In the genomic region with DNA sequence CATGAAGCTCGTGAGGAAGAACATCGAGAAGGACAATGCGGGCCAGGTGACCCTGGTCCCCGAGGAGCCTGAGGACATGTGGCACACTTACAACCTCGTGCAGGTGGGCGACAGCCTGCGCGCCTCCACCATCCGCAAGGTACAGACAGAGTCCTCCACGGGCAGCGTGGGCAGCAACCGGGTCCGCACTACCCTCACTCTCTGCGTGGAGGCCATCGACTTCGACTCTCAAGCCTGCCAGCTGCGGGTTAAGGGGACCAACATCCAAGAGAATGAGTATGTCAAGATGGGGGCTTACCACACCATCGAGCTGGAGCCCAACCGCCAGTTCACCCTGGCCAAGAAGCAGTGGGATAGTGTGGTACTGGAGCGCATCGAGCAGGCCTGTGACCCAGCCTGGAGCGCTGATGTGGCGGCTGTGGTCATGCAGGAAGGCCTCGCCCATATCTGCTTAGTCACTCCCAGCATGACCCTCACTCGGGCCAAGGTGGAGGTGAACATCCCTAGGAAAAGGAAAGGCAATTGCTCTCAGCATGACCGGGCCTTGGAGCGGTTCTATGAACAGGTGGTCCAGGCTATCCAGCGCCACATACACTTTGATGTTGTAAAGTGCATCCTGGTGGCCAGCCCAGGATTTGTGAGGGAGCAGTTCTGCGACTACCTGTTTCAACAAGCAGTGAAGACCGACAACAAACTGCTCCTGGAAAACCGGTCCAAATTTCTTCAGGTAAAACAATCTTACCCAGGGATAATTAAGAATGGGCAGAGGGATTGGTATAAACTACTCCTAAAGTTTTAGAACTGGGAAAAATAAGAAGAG, we compare ENCODE assay signal across 8 cellular contexts. TPM values are rescaled to one million over a fixed set of nuclear protein-coding genes. Genes with fewer than 3 reads are reported as not detected.
DNase-seq lines count a peak whose midpoint lies in the region; ATAC-seq and TF ChIP-seq lines count a peak whose summit lies in the region.

No MANE protein-coding gene starts in this region.

- no peaks in the 10 kb centered on the region for H3K27me3 Mint-ChIP-seq in central memory CD8-positive, alpha-beta T cell

- H3K36me3 ChIP-seq in H7 (replicated peaks; ENCODE audit: control insufficient read depth, insufficient read depth, low read length) (peaks cover 7% of the 10 kb centered on the region), spleen (peaks cover 0 to 32% (median 0%) of the 10 kb centered on the region in 6 donors)

- DNase-seq in GM12865 (ENCODE audit: low read depth) (peak; percentile 71), H7 (peak; percentile 39), LoVo (ENCODE audit: low spot score) (peak; percentile 80), islet precursor cell (peak; percentile 90), spleen (peak; percentile 91), GF-D8 (lab: John Stamatoyannopoulos, UW) (no peak)
- DNase-seq in activated CD4-positive, CD25-positive, alpha-beta regulatory T cell (lab: John Stamatoyannopoulos, UW): peak; percentile 7 to 39 (median 24)
- DNase-seq in central memory CD8-positive, alpha-beta T cell (ENCODE audit: low spot score in 2 of 2): peak in 1 of 2 donors; percentile 20

- peak overlapping the region; percentile 94 for H3K4me3 Mint-ChIP-seq in central memory CD8-positive, alpha-beta T cell

- ATAC-seq in central memory CD8-positive, alpha-beta T cell (replicated peaks; ENCODE audit: extremely low read depth, poor library complexity, severe bottlenecking): peak; percentile 57

- peak overlapping the region; percentile 86 to 95 (median 94) for H3K27ac ChIP-seq in spleen

- WGBS in spleen, 5 donors: 4 to 10% (median 6%) methylated on average over 23 to 31 of the region's 31 CpGs

- peaks cover 19% of the 10 kb centered on the region for H3K36me3 Mint-ChIP-seq in central memory CD8-positive, alpha-beta T cell (ENCODE audit: insufficient read depth)

- intact Hi-C loops in spleen (cut with DNase I; ENCODE audit: low total_unique reads): loop anchor here (10.0 kb wide), 1 partner anchor 304 kb away; the partner anchor contains the start of gene MOCS2

- H3K9me3 ChIP-seq in spleen: no peaks in the 10 kb centered on the region

- H3K4me3 ChIP-seq in GM12865 (ENCODE audit: low read depth, low read length): peak overlapping the region; percentile 66
- peak overlapping the region; percentile 68 for H3K4me3 ChIP-seq in H7 (ENCODE audit: insufficient read depth, low read depth, low read length)
- peak overlapping the region; percentile 53 to 77 (median 65) for H3K4me3 ChIP-seq in spleen

- H3K4me1 ChIP-seq in spleen: peaks cover 13 to 98% (median 76%) of the 10 kb centered on the region in 6 donors

- peaks cover 55% of the 10 kb centered on the region for H3K4me1 Mint-ChIP-seq in central memory CD8-positive, alpha-beta T cell

- H3K9me3 Mint-ChIP-seq in central memory CD8-positive, alpha-beta T cell: no peaks in the 10 kb centered on the region

- TF ChIP-seq POLR2A in spleen (IDR thresholded peaks at IDR 0.05): no peak

- H3K27me3 ChIP-seq in H7 (ENCODE audit: control insufficient read depth, insufficient read depth, low read length) (no peaks in the 10 kb centered on the region), spleen (replicated peaks in 1 of 7) (no peaks in the 10 kb centered on the region)

- peak overlapping the region; percentile 94 for H3K27ac Mint-ChIP-seq in central memory CD8-positive, alpha-beta T cell (ENCODE audit: low read depth)

- TF ChIP-seq CTCF in GM12865 (IDR thresholded peaks at IDR 0.05; ENCODE audit: insufficient read depth, low read depth, low read length, missing control alignments): no peak
- peak in 4 of 11 experiments; percentile 13 to 29 (median 14) for TF ChIP-seq CTCF in spleen (IDR thresholded peaks at IDR 0.05 in 8 of 11, conservative IDR thresholded peaks at IDR 0.05 in 3 of 11)

RNA-seq across cellular contexts. Expression of gene ITGA1, which starts 12.9 kb away (rescaled TPM):
- 1.00 and 2.6 TPM in 2 replicates for total RNA-seq in H7 (2014; rRNA removed; shearing (Covaris generic))
- total RNA-seq in spleen: 100 to 1,000 TPM; 197 to 505 (median 301) TPM
- polyA plus RNA-seq in spleen: 10 to 100 TPM in 1 of 3 donors, 1 to 10 TPM in 2; 8.3 to 17.0 (median 9.0) TPM

RNA-seq across cellular contexts. Expression of gene PELO, which starts 12.9 kb away (rescaled TPM):
- total RNA-seq in H7 (2014; rRNA removed; shearing (Covaris generic)): 27.1 and 27.6 TPM in 2 replicates
- total RNA-seq in spleen: 100 to 1,000 TPM in 3 of 7 donors, 10 to 100 TPM in 4; 41.0 to 169 (median 92.9) TPM
- 10 to 100 TPM; 10.4 to 24.2 (median 17.7) TPM for polyA plus RNA-seq in spleen

Comparison
In these comparisons a context has a peak if more than half of its experiments do, and no peak if none do; other contexts are left out.
1. RNA of gene ITGA1, which starts 12.9 kb away (total RNA-seq): 197 to 505 TPM in spleen; 1.00 to 2.6 TPM in H7; every median in the first group is over 10 times any median in the second.
2. Peak in every context shown above with its lines, with median percentiles within 50 percentile points of each other: H3K4me3 ChIP-seq.